Comparison of ENCODE assay signal across 35 cellular contexts in the genomic region with DNA sequence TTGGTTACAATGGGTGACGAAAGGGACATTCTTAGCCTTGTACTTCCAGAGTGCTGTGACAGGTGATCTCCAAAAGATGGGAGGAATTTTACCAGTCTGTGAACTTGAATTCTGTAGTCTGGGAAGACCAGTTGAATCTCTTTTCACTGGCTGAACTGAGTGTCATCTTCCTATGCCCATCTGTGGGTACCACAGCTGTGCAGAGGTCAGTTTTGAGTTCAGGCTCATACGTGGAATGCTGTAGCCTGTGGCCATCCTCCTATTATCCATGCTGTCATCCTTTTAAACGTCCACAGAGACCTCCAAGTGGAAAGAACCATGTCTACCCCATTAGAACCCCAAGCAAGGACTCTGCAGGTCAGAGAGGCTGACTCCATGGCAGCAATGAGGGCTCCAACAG. TPM values are rescaled to one million over a fixed set of nuclear protein-coding genes. Genes with fewer than 3 reads are reported as not detected.
"Had no signal": no experiment of that assay in that cellular context is flagged by ENCODE, and none has a peak within 500 bp of the region (broad histone marks: within the 10 kb centered on the region; RNA-seq: fewer than 3 reads in every experiment).

No MANE protein-coding gene starts in this region.

- H3K4me3 ChIP-seq: ascending aorta, Peyer's patch had no signal

- H3K9me3 Mint-ChIP-seq: activated CD4-positive, alpha-beta T cell treated with anti-CD3 and anti-CD28 coated beads, Interleukin-2, amount 10 ng/mL, durations not matched to agents 24 days and 14 days; activated CD8-positive, alpha-beta T cell treated with anti-CD3 and anti-CD28 coated beads for 36 hours; activated naive CD8-positive, alpha-beta T cell treated with anti-CD3 and anti-CD28 coated beads for 36 hours; activated T-cell treated with anti-CD3 and anti-CD28 coated beads, Interleukin-2, amount 50 U/mL, for 72 hours; activated T-helper 17 cell treated with anti-CD3 and anti-CD28 coated beads, Interleukin-2, amount 50 U/mL, for 72 hours; brain had no signal

- H3K36me3 Mint-ChIP-seq: activated naive CD8-positive, alpha-beta T cell treated with anti-CD3 and anti-CD28 coated beads for 36 hours; brain had no signal

- H3K9me3 ChIP-seq: ascending aorta, Peyer's patch had no signal

- H3K27ac ChIP-seq: ascending aorta, Peyer's patch, RWPE1, WERI-Rb-1 had no signal

- DNase-seq: activated CD4-positive, alpha-beta T cell treated with anti-CD3 and anti-CD28 coated beads, Interleukin-2, amount 10 ng/mL, durations not matched to agents 24 days and 14 days; activated CD4-positive, alpha-beta T cell treated with anti-CD3 and anti-CD28 coated beads, Interleukin-2, amount 50 U/mL, for 4 hours; activated CD8-positive, alpha-beta T cell treated with anti-CD3 and anti-CD28 coated beads for 36 hours; activated effector memory CD4-positive, alpha-beta T cell treated with anti-CD3 and anti-CD28 coated beads, Interleukin-2, amount 50 U/mL, for 16 hours; activated naive CD4-positive, alpha-beta T cell; activated naive CD4-positive, alpha-beta T cell treated with anti-CD3 and anti-CD28 coated beads, Interleukin-2, amount 50 U/mL, for 16 hours; activated naive CD8-positive, alpha-beta T cell treated with anti-CD3 and anti-CD28 coated beads for 36 hours; activated T-cell treated with anti-CD3 and anti-CD28 coated beads, Interleukin-2, amount 50 U/mL, for 1 hour; activated T-cell treated with anti-CD3 and anti-CD28 coated beads, Interleukin-2, amount 50 U/mL, for 72 hours; amygdala; central memory CD4-positive, alpha-beta T cell; Karpas-422; KBM-7; NCI-H1048; NCI-H1105 treated with DMSO at 0.1 percent for 48 hours; NCI-H1436; NCI-H1694; NCI-H1930; NCI-H2081 treated with DMSO at 0.1 percent for 48 hours; NCI-H226; NCI-H524 treated with DMSO at 0.1 percent for 48 hours; NK-92 treated with Interleukin-12 subunit alpha and Interleukin-12 subunit beta, amount 100 ng/mL, for 24 hours; PC-3; Peyer's patch; SIG-M5; SW 1271; T1000; WERI-Rb-1 had no signal

- H3K27me3 ChIP-seq: ascending aorta, Peyer's patch had no signal

- H3K36me3 ChIP-seq: ascending aorta, Peyer's patch, WERI-Rb-1 had no signal

- ATAC-seq: activated CD8-positive, alpha-beta T cell treated with anti-CD3 and anti-CD28 coated beads for 36 hours; activated T-cell treated with anti-CD3 and anti-CD28 coated beads, Interleukin-2, amount 50 U/mL, for 72 hours; activated T-helper 17 cell treated with anti-CD3 and anti-CD28 coated beads, Interleukin-2, amount 50 U/mL, for 72 hours; PC-3; Right ventricle myocardium inferior had no signal

- H3K27ac Mint-ChIP-seq: activated CD4-positive, alpha-beta T cell treated with anti-CD3 and anti-CD28 coated beads, Interleukin-2, amount 10 ng/mL, durations not matched to agents 24 days and 14 days; activated CD8-positive, alpha-beta T cell treated with anti-CD3 and anti-CD28 coated beads for 36 hours; activated naive CD8-positive, alpha-beta T cell treated with anti-CD3 and anti-CD28 coated beads for 36 hours; activated T-cell treated with anti-CD3 and anti-CD28 coated beads, Interleukin-2, amount 50 U/mL, for 72 hours; activated T-helper 17 cell treated with anti-CD3 and anti-CD28 coated beads, Interleukin-2, amount 50 U/mL, for 72 hours had no signal

- H3K4me3 Mint-ChIP-seq: activated CD4-positive, alpha-beta T cell treated with anti-CD3 and anti-CD28 coated beads, Interleukin-2, amount 10 ng/mL, durations not matched to agents 24 days and 14 days; activated CD8-positive, alpha-beta T cell treated with anti-CD3 and anti-CD28 coated beads for 36 hours; activated naive CD8-positive, alpha-beta T cell treated with anti-CD3 and anti-CD28 coated beads for 36 hours; activated T-cell treated with anti-CD3 and anti-CD28 coated beads, Interleukin-2, amount 50 U/mL, for 72 hours; activated T-helper 17 cell treated with anti-CD3 and anti-CD28 coated beads, Interleukin-2, amount 50 U/mL, for 72 hours; brain had no signal

- H3K4me1 ChIP-seq: ascending aorta had no signal

- H3K4me1 Mint-ChIP-seq: activated CD4-positive, alpha-beta T cell treated with anti-CD3 and anti-CD28 coated beads, Interleukin-2, amount 10 ng/mL, durations not matched to agents 24 days and 14 days; activated naive CD8-positive, alpha-beta T cell treated with anti-CD3 and anti-CD28 coated beads for 36 hours; activated T-helper 17 cell treated with anti-CD3 and anti-CD28 coated beads, Interleukin-2, amount 50 U/mL, for 72 hours had no signal

RNA-seq across cellular contexts. Expression of gene TMEM51, which starts 32.1 kb away (rescaled TPM):
- total RNA-seq: activated CD8-positive, alpha-beta memory T cell treated with anti-CD3 and anti-CD28 coated beads for 36 hours; activated CD8-positive, alpha-beta T cell treated with anti-CD3 and anti-CD28 coated beads for 36 hours; activated naive CD8-positive, alpha-beta T cell treated with anti-CD3 and anti-CD28 coated beads for 36 hours; activated T-cell treated with anti-CD3 and anti-CD28 coated beads, Interleukin-2, amount 50 U/mL, for 72 hours; activated T-helper 17 cell treated with anti-CD3 and anti-CD28 coated beads, Interleukin-2, amount 50 U/mL, for 72 hours; ascending aorta; T-helper 2 cell treated with Interferon-gamma antibody and Interleukin-4, amounts not matched to agents 100 ng/mL and 5 ng/mL, for 36 hours had no signal
